In the genomic region with DNA sequence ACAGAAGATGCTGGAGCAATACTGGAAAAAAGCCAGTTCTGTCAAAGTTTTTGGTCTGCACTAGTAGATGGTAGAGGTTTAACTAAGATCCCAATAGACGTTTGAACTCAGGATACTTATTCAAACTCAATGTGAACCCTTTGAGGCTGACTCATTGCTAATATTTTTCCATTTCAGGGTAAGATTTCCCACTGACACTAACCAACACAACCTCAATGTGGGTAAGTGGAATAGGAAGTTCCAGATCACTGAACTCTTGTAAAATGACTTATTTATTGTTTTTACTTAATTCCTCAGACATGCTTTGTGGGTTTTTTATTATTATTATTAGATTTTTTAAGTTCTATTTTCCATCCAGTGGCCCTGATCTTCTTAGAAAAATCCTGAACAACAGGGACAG, we compare ENCODE assay signal across 24 cellular contexts.
"Had no signal": no experiment of that assay in that cellular context is flagged by ENCODE, and none has a peak within 500 bp of the region (broad histone marks: within the 10 kb centered on the region; RNA-seq: fewer than 3 reads in every experiment).

No MANE protein-coding gene starts in this region.

- ATAC-seq: activated T-cell treated with anti-CD3 and anti-CD28 coated beads, Interleukin-2, amount 50 U/mL, for 4 hours; body of pancreas; esophagus mucosa; left cardiac atrium; psoas muscle; right cardiac atrium; stimulated activated naive B cell treated with anti-CD40 and anti-IgM and Interleukin-4, amounts not matched to agents 10 μg/mL and 1 μg/mL and 100 μg/mL, for 72 hours; T-helper 17 cell had no signal

- FAIRE-seq: endothelial cell of umbilical vein, frontal cortex had no signal

- DNase-seq: activated CD4-positive, alpha-beta T cell treated with anti-CD3 and anti-CD28 coated beads for 4 hours; activated CD4-positive, alpha-beta T cell treated with anti-CD3 and anti-CD28 coated beads, Interleukin-2, amount 50 U/mL, for 48 hours; activated CD4-positive, CD25-positive, alpha-beta regulatory T cell; activated CD8-positive, alpha-beta memory T cell treated with anti-CD3 and anti-CD28 coated beads, Interleukin-2, amount 50 U/mL, for 48 hours; activated naive CD4-positive, alpha-beta T cell treated with Interleukin-2 at 50 U/mL for 16 hours; activated naive CD8-positive, alpha-beta T cell treated with anti-CD3 and anti-CD28 coated beads for 36 hours; activated T-cell treated with anti-CD3 and anti-CD28 coated beads, Interleukin-2, amount 50 U/mL, for 4 hours; amniotic stem cell; body of pancreas; caudate nucleus; dermis blood vessel endothelial cell; effector memory CD4-positive, alpha-beta T cell; hippocampal formation; left cardiac atrium; ovary; psoas muscle; right cardiac atrium; stimulated activated CD4-positive, alpha-beta T cell treated with anti-CD3 and anti-CD28 coated beads, Interleukin-2, amount 100 ng/mL, for 48 hours; stimulated activated CD8-positive, alpha-beta memory T cell treated with anti-CD3 and anti-CD28 coated beads, Interleukin-4, amount 100 ng/mL, for 48 hours; stimulated activated naive B cell treated with anti-CD40 and anti-IgM and Interleukin-4, amounts not matched to agents 10 μg/mL and 1 μg/mL and 100 μg/mL, for 72 hours; T-helper 17 cell had no signal
